1 cellular context compared by ENCODE assay signal in the genomic region with DNA sequence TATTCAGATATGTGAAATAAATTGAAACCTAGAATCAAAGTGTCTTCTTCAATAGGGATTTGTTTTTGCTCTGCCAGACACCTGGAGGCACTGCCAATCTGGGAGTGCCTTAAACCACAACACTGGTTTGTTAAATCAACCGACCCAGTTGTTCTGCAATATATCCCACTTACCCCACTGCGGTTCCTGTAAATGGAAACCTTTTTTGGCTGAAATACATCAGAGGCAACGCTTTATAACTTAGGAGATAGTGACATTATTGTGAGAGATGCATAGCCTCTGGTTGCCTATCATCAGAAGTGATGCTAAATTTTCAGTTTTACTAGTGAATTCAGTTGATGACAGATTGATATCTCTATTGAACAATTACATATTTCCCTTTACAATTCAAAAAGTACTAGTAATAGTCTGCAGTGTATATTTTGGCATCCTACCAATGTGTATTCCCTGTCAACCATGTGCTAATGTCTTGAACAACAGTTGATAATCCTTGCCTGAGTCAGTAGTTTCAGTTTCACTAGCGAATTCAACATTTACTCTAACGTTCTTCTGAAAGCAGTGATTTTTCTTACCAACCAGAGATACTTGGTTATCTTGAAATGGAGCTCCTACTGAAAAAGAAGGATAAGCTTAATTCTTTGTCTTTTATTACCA.
A peak's percentile ranks its signal among the peaks of the same experiment; 100 is the strongest.
TF ChIP-seq lines count a peak whose summit lies in the region.

No MANE protein-coding gene starts in this region.

TF ChIP-seq in GM12878, 131 proteins besides CTCF, POLR2A, EP300 and RAD21 (continued from another document):
- TF ChIP-seq MLLT1 (IDR thresholded peaks at IDR 0.05) (no peak), PBX3 (IDR thresholded peaks at IDR 0.05; ENCODE audit: insufficient replicate concordance, low read depth, low read length) (no peak), PML (IDR thresholded peaks at IDR 0.05; ENCODE audit: low read length) (no peak), MEF2A (IDR thresholded peaks at IDR 0.05; ENCODE audit: insufficient read depth, low read depth, low read length) (no peak), SREBF2 (IDR thresholded peaks at IDR 0.05; ENCODE audit: low read length) (no peak), JUNB (IDR thresholded peaks at IDR 0.05) (peak; percentile 13; the same call in 1 of the 2 replicates), KDM1A (IDR thresholded peaks at IDR 0.05; ENCODE audit: borderline replicate concordance) (no peak), PAX5 (IDR thresholded peaks at IDR 0.05; ENCODE audit: borderline replicate concordance, low read depth, low read length) (no peak), SPI1 (IDR thresholded peaks at IDR 0.05; ENCODE audit: borderline replicate concordance, insufficient read depth, low read depth, low read length) (no peak), NR2C2 (IDR thresholded peaks at IDR 0.05; ENCODE audit: borderline replicate concordance, control insufficient read depth, insufficient read length, low read depth) (no peak), STAT1 (conservative IDR thresholded peaks at IDR 0.05) (no peak), IRF4 (IDR thresholded peaks at IDR 0.05; ENCODE audit: low read depth, low read length) (peak; percentile 43; the same call in 1 of the 2 replicates), ZNF384 (IDR thresholded peaks at IDR 0.05; ENCODE audit: borderline replicate concordance, low read depth, low read length) (no peak), MAX (IDR thresholded peaks at IDR 0.05; ENCODE audit: low read depth, low read length) (no peak), ETV6 (conservative IDR thresholded peaks at IDR 0.05 in 1 of 2, IDR thresholded peaks at IDR 0.05 in 1 of 2; ENCODE audit: borderline replicate concordance in 1 of 2, low read depth in 1 of 2) (no peak)
- TF ChIP-seq, protein P1, sequence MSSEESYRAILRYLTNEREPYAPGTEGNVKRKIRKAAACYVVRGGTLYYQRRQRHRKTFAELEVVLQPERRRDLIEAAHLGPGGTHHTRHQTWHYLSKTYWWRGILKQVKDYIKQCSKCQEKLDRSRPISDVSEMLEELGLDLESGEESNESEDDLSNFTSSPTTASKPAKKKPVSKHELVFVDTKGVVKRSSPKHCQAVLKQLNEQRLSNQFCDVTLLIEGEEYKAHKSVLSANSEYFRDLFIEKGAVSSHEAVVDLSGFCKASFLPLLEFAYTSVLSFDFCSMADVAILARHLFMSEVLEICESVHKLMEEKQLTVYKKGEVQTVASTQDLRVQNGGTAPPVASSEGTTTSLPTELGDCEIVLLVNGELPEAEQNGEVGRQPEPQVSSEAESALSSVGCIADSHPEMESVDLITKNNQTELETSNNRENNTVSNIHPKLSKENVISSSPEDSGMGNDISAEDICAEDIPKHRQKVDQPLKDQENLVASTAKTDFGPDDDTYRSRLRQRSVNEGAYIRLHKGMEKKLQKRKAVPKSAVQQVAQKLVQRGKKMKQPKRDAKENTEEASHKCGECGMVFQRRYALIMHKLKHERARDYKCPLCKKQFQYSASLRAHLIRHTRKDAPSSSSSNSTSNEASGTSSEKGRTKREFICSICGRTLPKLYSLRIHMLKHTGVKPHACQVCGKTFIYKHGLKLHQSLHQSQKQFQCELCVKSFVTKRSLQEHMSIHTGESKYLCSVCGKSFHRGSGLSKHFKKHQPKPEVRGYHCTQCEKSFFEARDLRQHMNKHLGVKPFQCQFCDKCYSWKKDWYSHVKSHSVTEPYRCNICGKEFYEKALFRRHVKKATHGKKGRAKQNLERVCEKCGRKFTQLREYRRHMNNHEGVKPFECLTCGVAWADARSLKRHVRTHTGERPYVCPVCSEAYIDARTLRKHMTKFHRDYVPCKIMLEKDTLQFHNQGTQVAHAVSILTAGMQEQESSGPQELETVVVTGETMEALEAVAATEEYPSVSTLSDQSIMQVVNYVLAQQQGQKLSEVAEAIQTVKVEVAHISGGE (CRISPR knock-in tag; IDR thresholded peaks at IDR 0.05), result no peak
